ENCODE assay signal across 16 cellular contexts in genomic region chr17:50781167-50781566, GRCh38. TPM values are rescaled to one million over a fixed set of nuclear protein-coding genes. Genes with fewer than 3 reads are reported as not detected.
A peak's percentile ranks its signal among the peaks of the same experiment; 100 is the strongest.
DNase-seq lines count a peak whose midpoint lies in the region; ATAC-seq and TF ChIP-seq lines count a peak whose summit lies in the region.
"Had no signal": no experiment of that assay in that cellular context is flagged by ENCODE, and none has a peak within 500 bp of the region (broad histone marks: within the 10 kb centered on the region; RNA-seq: fewer than 3 reads in every experiment).

No MANE protein-coding gene starts in this region.

- H3K9me3 Mint-ChIP-seq in WTC11 = no peaks in the 10 kb centered on the region
- H3K9me3 Mint-ChIP-seq: naive B cell had no signal

- H3K27me3 Mint-ChIP-seq in WTC11 (ENCODE audit: low read depth) = no peaks in the 10 kb centered on the region

- 0 out of 2 replicates have a peak overlapping the region, but pooled peaks have one; percentile 1 for H3K4me3 ChIP-seq in BJ (ENCODE audit: low read depth, low read length)
- H3K4me3 ChIP-seq in HFF-Myc (replicated peaks; ENCODE audit: low read depth, low read length) = peak overlapping the region; percentile 20; the same call in 1 of the 2 replicates
- peak overlapping the region in 42 of 59 donors; percentile 5 to 55 (median 34) for H3K4me3 ChIP-seq in dorsolateral prefrontal cortex
- peak overlapping the region; percentile 12 for H3K4me3 ChIP-seq in ovary
- H3K4me3 ChIP-seq in sigmoid colon = peak overlapping the region in 1 of 4 donors; percentile 29

- H3K4me1 ChIP-seq in ovary (ENCODE audit: insufficient read depth) (peaks cover 7% of the 10 kb centered on the region), sigmoid colon (peaks cover 0 to 13% (median 10%) of the 10 kb centered on the region in 4 donors)

- no peak for TF ChIP-seq POLR2A in ovary (IDR thresholded peaks at IDR 0.05)
- no peak for TF ChIP-seq POLR2A in sigmoid colon (IDR thresholded peaks at IDR 0.05)

- H3K9me3 ChIP-seq in ovary (no peaks in the 10 kb centered on the region), sigmoid colon (no peaks in the 10 kb centered on the region)

- 26 to 47% (median 41%) methylated on average over 38 of the region's 38 CpGs for WGBS in ovary, 3 donors
- 56 to 89% methylated on average over 38 of the region's 38 CpGs for WGBS in sigmoid colon, 2 donors

- H3K27me3 ChIP-seq in BJ (ENCODE audit: control insufficient read depth, insufficient read depth, low read length) = no peaks in the 10 kb centered on the region
- no peaks in the 10 kb centered on the region for H3K27me3 ChIP-seq in dorsolateral prefrontal cortex
- H3K27me3 ChIP-seq in ovary = no peaks in the 10 kb centered on the region
- peaks cover 0 to 3% (median 0%) of the 10 kb centered on the region in 3 donors for H3K27me3 ChIP-seq in sigmoid colon

- ATAC-seq in WTC11 (no peak), GM19397 (IDR thresholded peaks at IDR 0.05; ENCODE audit: unreplicated experiment) (no peak)
- ATAC-seq: SK-N-SH treated with all-trans-retinoic acid at 6 μM for 48 hours had no signal

- no peak overlapping the region for H3K4me3 Mint-ChIP-seq in WTC11

- peak overlapping the region in 1 of 59 donors; percentile 64 for H3K27ac ChIP-seq in dorsolateral prefrontal cortex
- no peak overlapping the region for H3K27ac ChIP-seq in ovary
- H3K27ac ChIP-seq in sigmoid colon = no peak overlapping the region
- H3K27ac ChIP-seq: epithelial cell of prostate had no signal

- POLR2A ChIA-PET in BJ (lab: Charles Lee) (no interaction called here), WTC11 (lab: Charles Lee) (no interaction called here)

- no peaks in the 10 kb centered on the region; the same call in 1 of the 2 replicates for H3K4me1 Mint-ChIP-seq in WTC11

- intact Hi-C loops in dorsolateral prefrontal cortex (cut with DNase I) = loop anchor here in 1 of 2 donors (10.0 kb wide), 1 partner anchor 174 kb away; no protein-coding TSS in a partner anchor
- intact Hi-C loops in ovary (cut with DNase I) = loop anchor here in 2 of 4 donors (5.0 to 10.0 kb wide), 3 partner anchors 174 to 236 kb away; partner anchors contain the start of gene SPATA20 (in 1 of the 2)
- intact Hi-C loops in sigmoid colon (cut with DNase I) = loop anchor here (10.0 kb wide), 1 partner anchor 236 kb away; the partner anchor contains the start of gene SPATA20

- H3K36me3 Mint-ChIP-seq in WTC11 = no peaks in the 10 kb centered on the region
- H3K36me3 Mint-ChIP-seq: naive B cell had no signal

- DNase-seq in BJ (ENCODE audit: low read depth) (no peak), HFF-Myc (ENCODE audit: extremely low read depth, low read depth) (no peak), dorsolateral prefrontal cortex (peak in 1 of 10 donors; percentile 44), ovary (peak in 1 of 5 donors; percentile 54), WTC11 (ENCODE audit: low spot score) (no peak), sigmoid colon (no peak), NOMO-1 (lab: John Stamatoyannopoulos, UW; ENCODE audit: unreplicated experiment in 2 of 2) (no peak)
- DNase-seq: activated CD4-positive, alpha-beta T cell treated with anti-CD3 and anti-CD28 coated beads, Interleukin-2, amount 50 U/mL, for 48 hours; anterior cingulate cortex; DMS79 treated with DMSO at 0.1 percent for 48 hours; naive B cell; NCI-H2081; stimulated activated CD4-positive, alpha-beta T cell treated with anti-CD3 and anti-CD28 coated beads, Interleukin-15, amount 100 ng/mL, for 24 hours had no signal

- H3K36me3 ChIP-seq in BJ (ENCODE audit: control insufficient read depth, insufficient read depth, low read length) (no peaks in the 10 kb centered on the region), ovary (no peaks in the 10 kb centered on the region), sigmoid colon (no peaks in the 10 kb centered on the region)

- TF ChIP-seq EP300 in ovary (IDR thresholded peaks at IDR 0.05) (no peak), sigmoid colon (IDR thresholded peaks at IDR 0.05) (no peak)

- H3K27ac Mint-ChIP-seq in WTC11 = no peak overlapping the region
- H3K27ac Mint-ChIP-seq: naive B cell had no signal

- TF ChIP-seq CTCF in BJ (IDR thresholded peaks at IDR 0.05; ENCODE audit: insufficient read depth, low read depth, low read length) (no peak), HFF-Myc (IDR thresholded peaks at IDR 0.05; ENCODE audit: low read depth, low read length, missing control alignments) (no peak), dorsolateral prefrontal cortex (IDR thresholded peaks at IDR 0.05 in 54 of 56, conservative IDR thresholded peaks at IDR 0.05 in 2 of 56; ENCODE audit: low read depth in 1 of 56, partially characterized antibody in 56 of 56) (no peak), ovary (IDR thresholded peaks at IDR 0.05) (no peak), WTC11 (IDR thresholded peaks at IDR 0.05) (no peak), sigmoid colon (IDR thresholded peaks at IDR 0.05) (no peak)

- CTCF ChIA-PET in BJ (lab: Yijun Ruan, JAX) = interaction anchor here (1.2 to 9.6 kb wide), 5 partner anchors 14 to 176 kb away, joined by 3 to 164 read pairs (median 25); partner anchors contain the start of gene ANKRD40CL
- CTCF ChIA-PET in WTC11 (lab: Charles Lee) = interaction anchor here (1.1 to 6.5 kb wide), 2 partner anchors 60 to 61 kb away, joined by 5 to 233 read pairs; no protein-coding TSS in a partner anchor

TF ChIP-seq in WTC11, 78 proteins besides CTCF, POLR2A, EP300 and RAD21 (continues in another document):
- TF ChIP-seq ZNF425 (CRISPR knock-in tag; conservative IDR thresholded peaks at IDR 0.05) (no peak), NFYB (CRISPR knock-in tag; conservative IDR thresholded peaks at IDR 0.05; ENCODE audit: low read depth) (no peak), HMGXB4 (CRISPR knock-in tag; IDR thresholded peaks at IDR 0.05) (no peak), PRRX2 (CRISPR knock-in tag; IDR thresholded peaks at IDR 0.05) (no peak), ZMAT4 (CRISPR knock-in tag; IDR thresholded peaks at IDR 0.05) (no peak), SMAD3 (CRISPR knock-in tag; IDR thresholded peaks at IDR 0.05; ENCODE audit: borderline replicate concordance) (no peak), NR1H2 (CRISPR knock-in tag; IDR thresholded peaks at IDR 0.05) (no peak)

RNA-seq across cellular contexts. Expression of gene ANKRD40CL, which starts 13.8 kb away (rescaled TPM):
- polyA plus RNA-seq in BJ (2011; rRNA removed) (not detected in 2 replicates), ovary (not detected), sigmoid colon (100 to 1,000 TPM in 2 of 3 donors, 10 to 100 TPM in 1; 60.4 to 234 (median 191) TPM)
- polyA minus RNA-seq in BJ (2011; rRNA and poly(A)+ RNA removed) = not detected in 2 replicates
- total RNA-seq in dorsolateral prefrontal cortex (under 1 TPM in 2 of 120 experiments, not detected in 118; 0.33 to 0.63 TPM), ovary (not detected), WTC11 (2021) (not detected in 3 replicates), sigmoid colon (not detected)

RNA-seq across cellular contexts. Expression of gene WFIKKN2, which starts 54.2 kb away (rescaled TPM):
- polyA plus RNA-seq in BJ (2011; rRNA removed) (not detected in 2 replicates), ovary (10 to 100 TPM; 20.9 to 71.5 TPM), sigmoid colon (under 1 TPM in 2 of 3 donors, not detected in 1; under 0.01 to 0.09 TPM)
- not detected in 2 replicates for polyA minus RNA-seq in BJ (2011; rRNA and poly(A)+ RNA removed)
- total RNA-seq in dorsolateral prefrontal cortex (10 to 100 TPM in 1 of 120 experiments, 1 to 10 TPM in 40, under 1 TPM in 79; 0.27 to 16.6 (median 0.80) TPM), ovary (100 to 1,000 TPM in 4 of 7 donors, 10 to 100 TPM in 3; 29.8 to 178 (median 107) TPM), WTC11 (2021) (0.07 to 0.11 TPM (median 0.09 TPM) in 3 replicates), sigmoid colon (1 to 10 TPM in 1 of 4 donors, under 1 TPM in 3; under 0.01 to 1.1 (median 0.15) TPM)
